In genomic region chr1:26036756-26037281, GRCh38 we compare ENCODE assay signal across 1 cellular context.
TF ChIP-seq lines count a peak whose summit lies in the region.

No MANE protein-coding gene starts in this region.

TF ChIP-seq in IMR-90, 13 proteins besides CTCF, POLR2A, EP300 and RAD21:
- no peak for TF ChIP-seq MAFK (IDR thresholded peaks at IDR 0.05; ENCODE audit: low read depth, low read length)
